13 cellular contexts compared by ENCODE assay signal in the genomic region with DNA sequence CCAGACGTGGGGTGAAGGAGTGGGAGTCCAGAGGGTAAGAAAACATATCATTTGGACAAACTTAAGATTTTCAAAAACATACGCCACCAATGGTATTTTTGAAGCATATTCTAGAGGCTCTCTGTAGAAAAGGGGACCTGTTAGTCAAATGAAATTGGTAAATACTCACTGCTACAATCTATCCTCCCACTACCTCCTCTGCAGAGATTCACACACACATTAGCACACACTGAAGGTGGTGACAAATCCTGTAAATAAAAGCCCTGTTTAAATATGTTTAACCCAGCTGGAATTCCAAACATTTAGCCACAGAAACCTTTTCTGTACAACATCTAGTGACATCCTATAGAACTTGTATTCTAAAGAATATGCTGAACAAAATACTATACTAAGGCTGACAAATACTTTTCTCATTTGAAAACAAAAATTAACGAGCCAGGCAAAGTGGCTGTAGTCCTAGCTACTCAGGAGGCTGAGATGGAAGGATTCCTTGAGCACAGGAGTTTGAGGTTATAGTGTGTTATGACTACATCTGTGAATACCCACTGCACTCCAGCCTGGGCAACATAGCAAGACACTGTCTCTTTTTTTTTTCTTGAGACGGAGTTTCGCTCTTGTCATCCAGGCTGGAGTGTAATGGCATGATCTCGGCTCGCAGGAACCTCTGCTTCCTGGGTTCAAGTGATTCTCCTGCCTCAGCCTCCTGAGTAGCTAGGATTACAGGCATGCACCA. TPM values are rescaled to one million over a fixed set of nuclear protein-coding genes. Genes with fewer than 3 reads are reported as not detected.
"Had no signal": no experiment of that assay in that cellular context is flagged by ENCODE, and none has a peak within 500 bp of the region (broad histone marks: within the 10 kb centered on the region; RNA-seq: fewer than 3 reads in every experiment).

No MANE protein-coding gene starts in this region.

- H3K4me1 ChIP-seq: breast epithelium, thyroid gland had no signal

- H3K9me3 ChIP-seq: breast epithelium, pancreas, thyroid gland had no signal

- H3K9me3 Mint-ChIP-seq: activated CD4-positive, alpha-beta memory T cell treated with anti-CD3 and anti-CD28 coated beads for 36 hours; neural crest cell; stimulated activated effector memory CD8-positive, alpha-beta T cell treated with anti-CD3 and anti-CD28 coated beads, Interleukin-12 subunit alpha, Interleukin-12 subunit beta, amount 100 ng/mL, for 72 hours had no signal

- H3K27me3 Mint-ChIP-seq: activated CD4-positive, alpha-beta memory T cell treated with anti-CD3 and anti-CD28 coated beads for 36 hours; activated naive CD8-positive, alpha-beta T cell had no signal

- ATAC-seq: stimulated activated effector memory CD8-positive, alpha-beta T cell treated with anti-CD3 and anti-CD28 coated beads, Interleukin-12 subunit alpha, Interleukin-12 subunit beta, amount 100 ng/mL, for 72 hours had no signal

- H3K4me1 Mint-ChIP-seq: neural crest cell; stimulated activated effector memory CD8-positive, alpha-beta T cell treated with anti-CD3 and anti-CD28 coated beads, Interleukin-12 subunit alpha, Interleukin-12 subunit beta, amount 100 ng/mL, for 72 hours had no signal

- H3K27ac ChIP-seq: breast epithelium, pancreas, thyroid gland had no signal

- H3K4me3 ChIP-seq: breast epithelium, pancreas, thyroid gland had no signal

- H3K27me3 ChIP-seq: breast epithelium, pancreas, thyroid gland had no signal

- H3K27ac Mint-ChIP-seq: activated CD4-positive, alpha-beta memory T cell treated with anti-CD3 and anti-CD28 coated beads for 36 hours; activated naive CD8-positive, alpha-beta T cell; stimulated activated effector memory CD8-positive, alpha-beta T cell treated with anti-CD3 and anti-CD28 coated beads, Interleukin-12 subunit alpha, Interleukin-12 subunit beta, amount 100 ng/mL, for 72 hours had no signal

- H3K4me3 Mint-ChIP-seq: activated CD4-positive, alpha-beta memory T cell treated with anti-CD3 and anti-CD28 coated beads for 36 hours; activated naive CD8-positive, alpha-beta T cell; neural crest cell; stimulated activated effector memory CD8-positive, alpha-beta T cell treated with anti-CD3 and anti-CD28 coated beads, Interleukin-12 subunit alpha, Interleukin-12 subunit beta, amount 100 ng/mL, for 72 hours had no signal

- DNase-seq: activated CD4-positive, alpha-beta memory T cell treated with anti-CD3 and anti-CD28 coated beads for 36 hours; activated gamma-delta T cell; activated T-cell treated with anti-CD3 and anti-CD28 coated beads, Interleukin-2, amount 50 U/mL, for 48 hours; pancreas; retina; small intestine; T-helper 9 cell; thyroid gland had no signal

RNA-seq across cellular contexts. Expression of gene CDK15, which starts 51.5 kb away (rescaled TPM):
- total RNA-seq: activated CD4-positive, alpha-beta memory T cell treated with anti-CD3 and anti-CD28 coated beads for 36 hours; neural crest cell had no signal

RNA-seq across cellular contexts. Expression of gene MPP4, which starts 56.4 kb away (rescaled TPM):
- total RNA-seq: activated CD4-positive, alpha-beta memory T cell treated with anti-CD3 and anti-CD28 coated beads for 36 hours; kidney epithelial cell; thyroid gland had no signal
